Comparison of ENCODE assay signal across 20 cellular contexts in the genomic region with DNA sequence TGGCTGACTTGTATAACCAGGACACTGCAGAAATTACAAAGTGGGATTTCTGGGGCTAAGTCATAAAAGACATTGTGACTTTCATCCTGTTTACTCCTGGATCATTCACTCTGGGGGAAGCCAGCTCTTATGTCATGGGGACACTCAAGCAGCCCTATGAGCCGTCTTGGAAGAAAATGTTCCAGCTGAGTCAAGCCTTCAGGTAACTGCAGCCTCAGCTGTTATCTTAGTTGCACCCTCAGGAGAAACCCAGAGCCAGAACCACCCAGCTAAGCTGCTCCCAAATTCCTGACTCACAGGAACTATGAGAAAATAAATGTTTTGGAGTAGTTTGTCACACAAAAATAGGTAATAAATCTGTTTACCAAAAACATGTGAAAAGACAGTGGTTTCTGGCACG.
"Had no signal": no experiment of that assay in that cellular context is flagged by ENCODE, and none has a peak within 500 bp of the region (broad histone marks: within the 10 kb centered on the region; RNA-seq: fewer than 3 reads in every experiment).

No MANE protein-coding gene starts in this region.

- H3K27ac ChIP-seq: breast epithelium, heart right ventricle, tibial artery had no signal

- H3K27ac Mint-ChIP-seq: activated CD4-positive, alpha-beta memory T cell treated with anti-CD3 and anti-CD28 coated beads, Interleukin-2, amount 10 ng/mL, durations not matched to agents 7 days and 5 days; activated naive CD4-positive, alpha-beta T cell treated with anti-CD3 and anti-CD28 coated beads for 36 hours; activated naive CD8-positive, alpha-beta T cell treated with anti-CD3 and anti-CD28 coated beads, Interleukin-2, amount 10 ng/mL, durations not matched to agents 7 days and 5 days; activated T-cell treated with anti-CD3 and anti-CD28 coated beads, Interleukin-2, amount 50 U/mL, for 72 hours; T-helper 17 cell had no signal

- ATAC-seq: activated T-cell treated with anti-CD3 and anti-CD28 coated beads, Interleukin-2, amount 50 U/mL, for 72 hours; heart right ventricle; left colon; mucosa of descending colon; stimulated activated naive CD8-positive, alpha-beta T cell treated with anti-CD3 and anti-CD28 coated beads, Interleukin-15, Interleukin-2, amounts not matched to agents 100 U/mL and 50 U/mL, for 24 hours; T-helper 17 cell had no signal

- DNase-seq: activated CD4-positive, alpha-beta memory T cell treated with anti-CD3 and anti-CD28 coated beads, Interleukin-2, amount 10 ng/mL, durations not matched to agents 7 days and 5 days; activated CD4-positive, alpha-beta T cell treated with anti-CD3 and anti-CD28 coated beads for 48 hours; activated CD4-positive, CD25-positive, alpha-beta regulatory T cell; activated effector memory CD4-positive, alpha-beta T cell treated with Interleukin-2 at 50 U/mL for 16 hours; activated naive CD4-positive, alpha-beta T cell treated with anti-CD3 and anti-CD28 coated beads for 36 hours; activated naive CD8-positive, alpha-beta T cell treated with anti-CD3 and anti-CD28 coated beads, Interleukin-2, amount 10 ng/mL, durations not matched to agents 7 days and 5 days; activated T-cell treated with anti-CD3 and anti-CD28 coated beads, Interleukin-2, amount 50 U/mL, for 72 hours; amniotic stem cell; heart right ventricle; left colon; mesenchymal stem cell; mucosa of descending colon; stimulated activated CD4-positive, alpha-beta T cell treated with anti-CD3 and anti-CD28 coated beads, Interleukin-12 subunit alpha, Interleukin-12 subunit beta, amount 100 ng/mL, for 4 hours; stimulated activated CD4-positive, alpha-beta T cell treated with anti-CD3 and anti-CD28 coated beads, Interleukin-4, amount 100 ng/mL, for 4 hours; stimulated activated naive CD8-positive, alpha-beta T cell treated with anti-CD3 and anti-CD28 coated beads, Interleukin-15, Interleukin-2, amounts not matched to agents 100 U/mL and 50 U/mL, for 24 hours; SW 1271; T-helper 17 cell; tibial artery had no signal

- H3K4me3 Mint-ChIP-seq: activated CD4-positive, alpha-beta memory T cell treated with anti-CD3 and anti-CD28 coated beads, Interleukin-2, amount 10 ng/mL, durations not matched to agents 7 days and 5 days; activated naive CD4-positive, alpha-beta T cell treated with anti-CD3 and anti-CD28 coated beads for 36 hours; activated naive CD8-positive, alpha-beta T cell treated with anti-CD3 and anti-CD28 coated beads, Interleukin-2, amount 10 ng/mL, durations not matched to agents 7 days and 5 days; activated T-cell treated with anti-CD3 and anti-CD28 coated beads, Interleukin-2, amount 50 U/mL, for 72 hours; neural crest cell; T-helper 17 cell had no signal

- H3K4me1 Mint-ChIP-seq: activated CD4-positive, alpha-beta memory T cell treated with anti-CD3 and anti-CD28 coated beads, Interleukin-2, amount 10 ng/mL, durations not matched to agents 7 days and 5 days; neural crest cell had no signal

- H3K4me3 ChIP-seq: breast epithelium, heart right ventricle, mucosa of descending colon, tibial artery had no signal

- H3K36me3 ChIP-seq: breast epithelium had no signal

- H3K27me3 Mint-ChIP-seq: activated CD4-positive, alpha-beta memory T cell treated with anti-CD3 and anti-CD28 coated beads, Interleukin-2, amount 10 ng/mL, durations not matched to agents 7 days and 5 days; activated naive CD8-positive, alpha-beta T cell treated with anti-CD3 and anti-CD28 coated beads, Interleukin-2, amount 10 ng/mL, durations not matched to agents 7 days and 5 days; T-helper 17 cell had no signal

- H3K9me3 ChIP-seq: breast epithelium, heart right ventricle, mucosa of descending colon, tibial artery had no signal

- H3K9me3 Mint-ChIP-seq: activated naive CD4-positive, alpha-beta T cell treated with anti-CD3 and anti-CD28 coated beads for 36 hours; activated naive CD8-positive, alpha-beta T cell treated with anti-CD3 and anti-CD28 coated beads, Interleukin-2, amount 10 ng/mL, durations not matched to agents 7 days and 5 days; neural crest cell had no signal

- H3K4me1 ChIP-seq: breast epithelium, tibial artery had no signal

- H3K27me3 ChIP-seq: breast epithelium, heart right ventricle, tibial artery had no signal
